15 cellular contexts compared by ENCODE assay signal in the genomic region with DNA sequence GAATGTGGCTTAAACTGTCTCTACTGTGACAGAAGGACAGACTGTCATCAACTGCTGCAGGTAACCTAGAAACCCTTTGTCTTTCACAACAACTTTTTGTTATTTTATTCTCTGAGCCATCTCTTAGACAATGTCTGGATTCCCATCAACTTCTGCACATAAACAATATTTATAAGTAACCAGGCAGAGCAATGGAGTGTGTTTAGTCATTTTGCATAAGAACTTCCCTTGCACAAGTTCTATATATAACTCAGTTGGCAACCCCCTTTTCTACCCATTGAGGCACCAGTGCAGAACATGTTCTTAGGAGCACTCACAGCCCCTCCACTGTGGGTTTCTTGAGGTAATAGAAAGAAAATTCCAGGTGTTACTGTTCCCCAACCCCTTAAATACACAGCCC.
DNase-seq lines count a peak whose midpoint lies in the region; ATAC-seq and TF ChIP-seq lines count a peak whose summit lies in the region.
"Had no signal": no experiment of that assay in that cellular context is flagged by ENCODE, and none has a peak within 500 bp of the region (broad histone marks: within the 10 kb centered on the region; RNA-seq: fewer than 3 reads in every experiment).

No MANE protein-coding gene starts in this region.

- peaks cover 57% of the 10 kb centered on the region for H3K36me3 ChIP-seq in endodermal cell (ENCODE audit: control insufficient read depth, insufficient read depth, low read length)
- H3K36me3 ChIP-seq in PC-9 (ENCODE audit: low read depth): no peaks in the 10 kb centered on the region
- H3K36me3 ChIP-seq: cardiac muscle cell had no signal

- peak; percentile 41 for DNase-seq in EH (ENCODE audit: low read depth)
- DNase-seq in endodermal cell: no peak
- no peak for DNase-seq in PC-9
- no peak for DNase-seq in NCI-H187 treated with DMSO at 0.1 percent for 48 hours (lab: John Stamatoyannopoulos, UW)
- no peak for DNase-seq in DMS 273 treated with DMSO at 0.1 percent for 48 hours (lab: John Stamatoyannopoulos, UW)
- no peak for DNase-seq in midbrain (lab: John Stamatoyannopoulos, UW)
- DNase-seq: activated CD4-positive, alpha-beta T cell treated with anti-CD3 and anti-CD28 coated beads, Interleukin-2, amount 50 U/mL, for 1 hour; DMS79 treated with DMSO at 0.1 percent for 48 hours; NCI-H1694 treated with DMSO at 0.1 percent for 48 hours; stimulated activated CD4-positive, alpha-beta T cell treated with anti-CD3 and anti-CD28 coated beads, Interleukin-12 subunit alpha, Interleukin-12 subunit beta, amount 100 ng/mL, for 4 hours had no signal

- CTCF ChIA-PET in PC-9 (lab: Charles Lee): no interaction called here

- H3F3A ChIP-seq in PC-9 (ENCODE audit: insufficient read depth, low read depth): peaks cover 15% of the 10 kb centered on the region

- peaks cover 33% of the 10 kb centered on the region for H3K4me1 Mint-ChIP-seq in endodermal cell

- no peaks in the 10 kb centered on the region for H3K9me3 Mint-ChIP-seq in endodermal cell

- H3K27me3 ChIP-seq in endodermal cell (ENCODE audit: control insufficient read depth, insufficient read depth, low read length, poor library complexity, severe bottlenecking): no peaks in the 10 kb centered on the region
- H3K27me3 ChIP-seq in PC-9 (ENCODE audit: insufficient read depth, low read depth): no peaks in the 10 kb centered on the region
- H3K27me3 ChIP-seq: cardiac muscle cell, hepatocyte had no signal

- H3K79me2 ChIP-seq in PC-9 (ENCODE audit: low read depth): no peaks in the 10 kb centered on the region
- H3K79me2 ChIP-seq: hepatocyte had no signal

- peaks cover 62% of the 10 kb centered on the region for H3K36me3 Mint-ChIP-seq in endodermal cell (ENCODE audit: low read depth)

- TF ChIP-seq CTCF in endodermal cell (conservative IDR thresholded peaks at IDR 0.05) (no peak), PC-9 (conservative IDR thresholded peaks at IDR 0.05) (no peak)

- no peak overlapping the region for H3K9ac ChIP-seq in endodermal cell (ENCODE audit: extremely low read depth, low read length, poor library complexity, severe bottlenecking)

- H3K4me1 ChIP-seq in endodermal cell (ENCODE audit: control insufficient read depth, insufficient read depth, low read length): peaks cover 5% of the 10 kb centered on the region
- H3K4me1 ChIP-seq in PC-9 (replicated peaks; ENCODE audit: insufficient read depth): peaks cover 24% of the 10 kb centered on the region

- no peaks in the 10 kb centered on the region for H4K20me1 ChIP-seq in PC-9 (ENCODE audit: insufficient read depth)

- no peak overlapping the region for H3K4me3 Mint-ChIP-seq in endodermal cell

- H3K9me3 ChIP-seq in endodermal cell (ENCODE audit: control insufficient read depth, low read length) (peaks cover under 1% of the 10 kb centered on the region), PC-9 (ENCODE audit: insufficient read depth, low read depth) (no peaks in the 10 kb centered on the region)

- no peak overlapping the region for H2AFZ ChIP-seq in PC-9
- H2AFZ ChIP-seq: hepatocyte had no signal

- intact Hi-C loops in PC-9 (cut with micrococcal nuclease; ENCODE audit: unreplicated experiment): no loop called here

- H3K27me3 Mint-ChIP-seq in endodermal cell (ENCODE audit: insufficient read depth): no peaks in the 10 kb centered on the region

- BruUV-seq in PC-9 (replicated peaks; lab: Mats Ljungman, UMichigan): no TSS peak

- no peak overlapping the region for H3K27ac ChIP-seq in endodermal cell (ENCODE audit: low read depth, low read length)
- no peak overlapping the region for H3K27ac ChIP-seq in PC-9
- H3K27ac ChIP-seq: cardiac muscle cell, hepatocyte, RWPE1 had no signal

- H3K4me3 ChIP-seq in endodermal cell (ENCODE audit: low read length) (no peak overlapping the region), PC-9 (no peak overlapping the region)
- H3K4me3 ChIP-seq: cardiac muscle cell, hepatocyte had no signal

- H3K27ac Mint-ChIP-seq in endodermal cell: peak overlapping the region; percentile 7

- H3K9me2 ChIP-seq in PC-9 (ENCODE audit: insufficient read depth): no peaks in the 10 kb centered on the region

- POLR2A ChIA-PET in PC-9 (lab: Charles Lee; ENCODE audit: unreplicated experiment): interaction anchor here (0.6 kb wide), 1 partner anchor 85 kb away, joined by 6 read pairs; no protein-coding TSS in a partner anchor

- ATAC-seq in GM19438 (IDR thresholded peaks at IDR 0.05; ENCODE audit: low read depth, unreplicated experiment) (peak; percentile 34), HG03378 (IDR thresholded peaks at IDR 0.05; ENCODE audit: unreplicated experiment) (peak; percentile 49)

- H3K4me2 ChIP-seq in PC-9: no peak overlapping the region
- H3K4me2 ChIP-seq: hepatocyte had no signal
